Comparison of ENCODE assay signal across 18 cellular contexts in genomic region chr9:131804826-131805225, GRCh38.
"Had no signal": no experiment of that assay in that cellular context is flagged by ENCODE, and none has a peak within 500 bp of the region (broad histone marks: within the 10 kb centered on the region; RNA-seq: fewer than 3 reads in every experiment).

No MANE protein-coding gene starts in this region.

- H3K4me1 ChIP-seq: prostate gland, transverse colon, vagina had no signal

- DNase-seq: activated CD4-positive, alpha-beta T cell treated with anti-CD3 and anti-CD28 coated beads for 1 hour; activated CD4-positive, alpha-beta T cell treated with anti-CD3 and anti-CD28 coated beads, Interleukin-2, amount 50 U/mL, for 4 hours; activated naive CD4-positive, alpha-beta T cell treated with anti-CD3 and anti-CD28 coated beads, Interleukin-2, amount 10 ng/mL, durations not matched to agents 7 days and 5 days; dermis blood vessel endothelial cell; foreskin melanocyte; immature natural killer cell; right cardiac atrium; small intestine; stimulated activated CD4-positive, alpha-beta T cell treated with anti-CD3 and anti-CD28 coated beads, Interleukin-4, amount 100 ng/mL, for 4 hours; stimulated activated CD8-positive, alpha-beta memory T cell treated with anti-CD3 and anti-CD28 coated beads, Interleukin-4, amount 100 ng/mL, for 48 hours; stimulated activated naive CD8-positive, alpha-beta T cell treated with anti-CD3 and anti-CD28 coated beads, Interleukin-15, Interleukin-2, amounts not matched to agents 100 U/mL and 50 U/mL, for 24 hours; transverse colon had no signal

- H3K27me3 ChIP-seq: vagina had no signal

- H3K36me3 Mint-ChIP-seq: activated naive CD4-positive, alpha-beta T cell treated with anti-CD3 and anti-CD28 coated beads, Interleukin-2, amount 10 ng/mL, durations not matched to agents 7 days and 5 days; immature natural killer cell had no signal

- H3K4me3 ChIP-seq: prostate gland, transverse colon, vagina had no signal

- H3K9me3 Mint-ChIP-seq: activated naive CD4-positive, alpha-beta T cell treated with anti-CD3 and anti-CD28 coated beads, Interleukin-2, amount 10 ng/mL, durations not matched to agents 7 days and 5 days; immature natural killer cell; nephron had no signal

- ATAC-seq: right cardiac atrium; stimulated activated naive CD8-positive, alpha-beta T cell treated with anti-CD3 and anti-CD28 coated beads, Interleukin-15, Interleukin-2, amounts not matched to agents 100 U/mL and 50 U/mL, for 24 hours had no signal

- H3K4me3 Mint-ChIP-seq: activated naive CD4-positive, alpha-beta T cell treated with anti-CD3 and anti-CD28 coated beads, Interleukin-2, amount 10 ng/mL, durations not matched to agents 7 days and 5 days; immature natural killer cell; nephron had no signal

- H3K4me1 Mint-ChIP-seq: activated naive CD4-positive, alpha-beta T cell treated with anti-CD3 and anti-CD28 coated beads, Interleukin-2, amount 10 ng/mL, durations not matched to agents 7 days and 5 days; immature natural killer cell had no signal

- FAIRE-seq: astrocyte, bronchial epithelial cell, small intestine had no signal

- H3K27ac Mint-ChIP-seq: activated naive CD4-positive, alpha-beta T cell treated with anti-CD3 and anti-CD28 coated beads, Interleukin-2, amount 10 ng/mL, durations not matched to agents 7 days and 5 days; immature natural killer cell; nephron had no signal

- H3K27ac ChIP-seq: epithelial cell of prostate, prostate gland, transverse colon, vagina had no signal

- H3K36me3 ChIP-seq: prostate gland, transverse colon, vagina had no signal
